In genomic region chr13:111363591-111363990, GRCh38 we compare ENCODE assay signal across 9 cellular contexts. TPM values are rescaled to one million over a fixed set of nuclear protein-coding genes. Genes with fewer than 3 reads are reported as not detected.
"Had no signal": no experiment of that assay in that cellular context is flagged by ENCODE, and none has a peak within 500 bp of the region (broad histone marks: within the 10 kb centered on the region; RNA-seq: fewer than 3 reads in every experiment).

No MANE protein-coding gene starts in this region.

- H2AFZ ChIP-seq: GM23248 had no signal

- ATAC-seq: K562 had no signal

- H3K27ac ChIP-seq: GM23248 had no signal

- H3K9ac ChIP-seq: GM23248 had no signal

- DNase-seq: GM23248, GOT3, H7, HCEC 1CT, IMR-90, KG1 had no signal

- H3K4me3 ChIP-seq: GM23248, K562 had no signal

RNA-seq across cellular contexts. Expression of gene TEX29, which starts 43.1 kb away (rescaled TPM):
- total RNA-seq: GM23248, H4, H7, HT-29, IMR-90, K562 had no signal
